In genomic region chr10:3196971-3197353, GRCh38 we compare ENCODE assay signal across 10 cellular contexts. TPM values are rescaled to one million over a fixed set of nuclear protein-coding genes. Genes with fewer than 3 reads are reported as not detected.
DNase-seq lines count a peak whose midpoint lies in the region; ATAC-seq and TF ChIP-seq lines count a peak whose summit lies in the region.
"Had no signal": no experiment of that assay in that cellular context is flagged by ENCODE, and none has a peak within 500 bp of the region (broad histone marks: within the 10 kb centered on the region; RNA-seq: fewer than 3 reads in every experiment).

No MANE protein-coding gene starts in this region.

- H3K4me1 ChIP-seq in GM23248 (ENCODE audit: insufficient read depth) (peaks cover 13% of the 10 kb centered on the region), right cardiac atrium (ENCODE audit: control insufficient read depth, insufficient read depth, low read length) (no peaks in the 10 kb centered on the region), skeletal muscle tissue (ENCODE audit: control insufficient read depth in 3 of 3, insufficient read depth in 3 of 3, low read length in 3 of 3) (peaks cover 4 to 8% (median 5%) of the 10 kb centered on the region in 3 donors)
- H3K4me1 ChIP-seq: Caco-2 had no signal

- POLR2A ChIA-PET in WTC11 (lab: Charles Lee) = no interaction called here

- peaks cover 9% of the 10 kb centered on the region; the same call in 1 of the 2 replicates for H3K27me3 ChIP-seq in GM23248 (replicated peaks; ENCODE audit: insufficient read depth)
- no peaks in the 10 kb centered on the region for H3K27me3 ChIP-seq in right cardiac atrium (ENCODE audit: control insufficient read depth, insufficient read depth)
- H3K27me3 ChIP-seq in skeletal muscle tissue (ENCODE audit: control insufficient read depth in 3 of 3, insufficient read depth in 3 of 3, low read length in 3 of 3) = peaks cover 0 to 14% (median 0%) of the 10 kb centered on the region in 3 donors

- in situ Hi-C loops in GM23248 (cut with MboI) = no loop called here

- H3K9ac ChIP-seq in GM23248 = peak overlapping the region; percentile 56; the same call in 1 of the 2 replicates
- peak overlapping the region in 1 of 3 donors; percentile 25 for H3K9ac ChIP-seq in skeletal muscle tissue (ENCODE audit: low read depth in 1 of 3, low read length in 3 of 3)

- ATAC-seq in WTC11 (peak; percentile 5), right cardiac atrium (peak; percentile 8 to 32), GM19351 (IDR thresholded peaks at IDR 0.05; ENCODE audit: unreplicated experiment) (no peak)

- peaks cover 11% of the 10 kb centered on the region for H3K27me3 Mint-ChIP-seq in WTC11 (ENCODE audit: low read depth)
- peaks cover 89% of the 10 kb centered on the region for H3K27me3 Mint-ChIP-seq in activated naive CD4-positive, alpha-beta T cell treated with anti-CD3 and anti-CD28 coated beads, Interleukin-2, amount 10 ng/mL, durations not matched to agents 7 days and 5 days

- H3K9me3 ChIP-seq in GM23248 (ENCODE audit: low read depth) = no peaks in the 10 kb centered on the region
- no peaks in the 10 kb centered on the region for H3K9me3 ChIP-seq in right cardiac atrium (ENCODE audit: control insufficient read depth, low read length)
- no peaks in the 10 kb centered on the region for H3K9me3 ChIP-seq in skeletal muscle tissue (ENCODE audit: control insufficient read depth in 3 of 3, low read length in 3 of 3)
- H3K9me3 ChIP-seq: Caco-2 had no signal

- H2AFZ ChIP-seq in GM23248 = no peak overlapping the region

- H3K9me2 ChIP-seq in GM23248 (ENCODE audit: insufficient read depth) = no peaks in the 10 kb centered on the region

- H3K36me3 Mint-ChIP-seq in WTC11 = no peaks in the 10 kb centered on the region
- no peaks in the 10 kb centered on the region for H3K36me3 Mint-ChIP-seq in activated naive CD4-positive, alpha-beta T cell treated with anti-CD3 and anti-CD28 coated beads, Interleukin-2, amount 10 ng/mL, durations not matched to agents 7 days and 5 days
- H3K36me3 Mint-ChIP-seq: activated CD4-positive, alpha-beta memory T cell treated with anti-CD3 and anti-CD28 coated beads for 36 hours had no signal

- TF ChIP-seq CTCF in WTC11 (IDR thresholded peaks at IDR 0.05) = no peak

- H3F3A ChIP-seq in GM23248 (ENCODE audit: insufficient read depth) = peaks cover 7% of the 10 kb centered on the region; the same call in 1 of the 2 replicates

- DNase-seq in GM23248 (no peak), WTC11 (ENCODE audit: low spot score) (no peak), right cardiac atrium (no peak), DMS153 treated with DMSO at 0.1 percent for 48 hours (lab: John Stamatoyannopoulos, UW; ENCODE audit: unreplicated experiment) (no peak), DMS79 (lab: John Stamatoyannopoulos, UW) (no peak)
- no peak for DNase-seq in activated naive CD4-positive, alpha-beta T cell treated with anti-CD3 and anti-CD28 coated beads, Interleukin-2, amount 10 ng/mL, durations not matched to agents 7 days and 5 days

- WGBS in GM23248 (ENCODE audit: low coverage in 1 of 2, low lambda C conversion rate in 2 of 2, missing lambda C conversion rate in 2 of 2), 2 experiments = 60 to 77% methylated on average over 8 to 12 of the region's 12 CpGs
- 41% methylated on average over 12 of the region's 12 CpGs for WGBS in right cardiac atrium

- no peak overlapping the region for H3K27ac Mint-ChIP-seq in WTC11
- no peak overlapping the region for H3K27ac Mint-ChIP-seq in activated naive CD4-positive, alpha-beta T cell treated with anti-CD3 and anti-CD28 coated beads, Interleukin-2, amount 10 ng/mL, durations not matched to agents 7 days and 5 days
- H3K27ac Mint-ChIP-seq: activated CD4-positive, alpha-beta memory T cell treated with anti-CD3 and anti-CD28 coated beads for 36 hours had no signal

- no peaks in the 10 kb centered on the region for H3K9me3 Mint-ChIP-seq in WTC11
- no peaks in the 10 kb centered on the region for H3K9me3 Mint-ChIP-seq in activated naive CD4-positive, alpha-beta T cell treated with anti-CD3 and anti-CD28 coated beads, Interleukin-2, amount 10 ng/mL, durations not matched to agents 7 days and 5 days
- H3K9me3 Mint-ChIP-seq: activated CD4-positive, alpha-beta memory T cell treated with anti-CD3 and anti-CD28 coated beads for 36 hours had no signal

- no peaks in the 10 kb centered on the region for H3K79me2 ChIP-seq in GM23248 (ENCODE audit: insufficient read depth)

- H4K20me1 ChIP-seq in GM23248 (ENCODE audit: insufficient read depth) = no peaks in the 10 kb centered on the region

- H3K27ac ChIP-seq in GM23248 (no peak overlapping the region), right cardiac atrium (ENCODE audit: low read length) (no peak overlapping the region), skeletal muscle tissue (ENCODE audit: low read depth, low read length) (no peak overlapping the region)

- H3K4me2 ChIP-seq in GM23248 (ENCODE audit: unreplicated experiment) = peak overlapping the region; percentile 86

- intact Hi-C loops in right cardiac atrium (cut with DNase I) = loop anchor here in 3 of 4 donors (2.0 to 10.0 kb wide), 3 partner anchors 1568 to 1576 kb away; no protein-coding TSS in a partner anchor

- CTCF ChIA-PET in WTC11 (lab: Charles Lee) = interaction anchor here (0.9 to 2.3 kb wide), 8 partner anchors 10 to 972 kb away, joined by 3 to 7 read pairs (median 3); partner anchors contain the start of gene PITRM1
- CTCF ChIA-PET in activated naive CD4-positive, alpha-beta T cell treated with anti-CD3 and anti-CD28 coated beads, Interleukin-2, amount 10 ng/mL, durations not matched to agents 7 days and 5 days (lab: Charles Lee) = interaction anchor here (1.2 to 1.8 kb wide), 4 partner anchors 8 to 1570 kb away, joined by 3 to 11 read pairs (median 4); no protein-coding TSS in a partner anchor

- peaks cover 20% of the 10 kb centered on the region for H3K4me1 Mint-ChIP-seq in WTC11
- peaks cover 9% of the 10 kb centered on the region for H3K4me1 Mint-ChIP-seq in activated naive CD4-positive, alpha-beta T cell treated with anti-CD3 and anti-CD28 coated beads, Interleukin-2, amount 10 ng/mL, durations not matched to agents 7 days and 5 days

- H3K36me3 ChIP-seq in GM23248 (ENCODE audit: low read depth) (no peaks in the 10 kb centered on the region), skeletal muscle tissue (ENCODE audit: control insufficient read depth in 3 of 3, insufficient read depth in 3 of 3, low read length in 3 of 3) (no peaks in the 10 kb centered on the region)

- H3K4me3 ChIP-seq in GM23248 (peak overlapping the region; percentile 70), right cardiac atrium (ENCODE audit: low read length) (no peak overlapping the region), skeletal muscle tissue (ENCODE audit: low read length in 3 of 3) (peak overlapping the region in 2 of 3 donors; percentile 45 to 65)

- no peak overlapping the region for H3K4me3 Mint-ChIP-seq in WTC11
- no peak overlapping the region for H3K4me3 Mint-ChIP-seq in activated naive CD4-positive, alpha-beta T cell treated with anti-CD3 and anti-CD28 coated beads, Interleukin-2, amount 10 ng/mL, durations not matched to agents 7 days and 5 days
- H3K4me3 Mint-ChIP-seq: activated CD4-positive, alpha-beta memory T cell treated with anti-CD3 and anti-CD28 coated beads for 36 hours had no signal

TF ChIP-seq in WTC11, 78 proteins besides CTCF, POLR2A, EP300 and RAD21 (continues in another document):
- no peak for TF ChIP-seq SOX15 (CRISPR knock-in tag; IDR thresholded peaks at IDR 0.05)
- no peak for TF ChIP-seq RELA (CRISPR knock-in tag; IDR thresholded peaks at IDR 0.05; ENCODE audit: borderline replicate concordance)
- no peak for TF ChIP-seq JAZF1 (CRISPR knock-in tag; IDR thresholded peaks at IDR 0.05)
- TF ChIP-seq ZBTB43 (CRISPR knock-in tag; IDR thresholded peaks at IDR 0.05) = no peak
- no peak for TF ChIP-seq ZNF512 (CRISPR knock-in tag; IDR thresholded peaks at IDR 0.05; ENCODE audit: borderline replicate concordance)
- TF ChIP-seq ERG (CRISPR knock-in tag; IDR thresholded peaks at IDR 0.05) = no peak
- TF ChIP-seq ELF4 (CRISPR knock-in tag; IDR thresholded peaks at IDR 0.05; ENCODE audit: low read depth) = no peak

RNA-seq across cellular contexts. Expression of gene PITRM1, which starts 24.4 kb away (rescaled TPM):
- total RNA-seq in GM23248 (2014; rRNA removed; shearing (Covaris generic)) = 75.5 and 94.4 TPM in 2 replicates
- 79.7 and 81.9 TPM in 2 replicates for polyA plus RNA-seq in GM23248 (2016; fragmentation: Nextera tagmentation; extraction: Ambion mirVana)
- total RNA-seq in WTC11 (2021) = 37.2 to 40.7 TPM (median 37.5 TPM) in 3 replicates
- 10 to 100 TPM; 54.1 to 78.4 (median 73.3) TPM for total RNA-seq in right cardiac atrium
- polyA plus RNA-seq in right cardiac atrium = 67.8 TPM
- total RNA-seq in skeletal muscle tissue = 44.9 TPM
